In the genomic region with DNA sequence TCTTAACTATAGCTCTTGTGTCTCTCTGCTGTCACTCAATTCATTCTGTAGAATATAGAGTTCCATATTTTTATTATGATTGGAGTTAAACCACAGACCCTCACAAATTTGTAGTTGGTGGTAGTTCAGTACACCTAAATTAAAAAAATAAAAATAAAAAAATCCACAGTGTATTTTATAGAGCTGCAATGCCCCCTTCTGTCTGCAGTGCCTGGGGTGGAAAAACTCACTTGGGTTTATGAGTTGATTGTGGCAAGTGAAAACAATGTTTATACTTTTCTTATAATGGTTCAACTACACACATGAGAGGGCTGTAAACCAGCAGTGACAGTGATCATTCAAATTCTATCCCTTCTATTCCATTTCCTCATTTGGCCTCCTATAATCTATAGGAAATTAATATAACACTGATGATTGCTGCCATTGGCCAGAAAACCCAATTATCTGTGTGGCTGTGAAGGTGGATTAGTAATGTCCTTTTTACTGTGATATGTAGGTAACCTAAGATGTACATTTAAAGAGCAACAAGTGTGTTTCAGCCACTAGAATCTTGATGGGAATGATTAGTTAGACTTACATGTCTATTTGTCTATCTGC, we compare ENCODE assay signal across 10 cellular contexts.
DNase-seq lines count a peak whose midpoint lies in the region; ATAC-seq and TF ChIP-seq lines count a peak whose summit lies in the region.
"Had no signal": no experiment of that assay in that cellular context is flagged by ENCODE, and none has a peak within 500 bp of the region (broad histone marks: within the 10 kb centered on the region; RNA-seq: fewer than 3 reads in every experiment).

No MANE protein-coding gene starts in this region.

- DNase-seq in BJ (ENCODE audit: low read depth): no peak
- peak; percentile 38 for DNase-seq in colonic mucosa
- DNase-seq in mesendoderm: no peak
- no peak for DNase-seq in amygdala (lab: John Stamatoyannopoulos, UW)
- no peak for DNase-seq in activated CD4-positive, alpha-beta T cell treated with anti-CD3 and anti-CD28 coated beads for 1 hour
- no peak for DNase-seq in mucosa of gallbladder (ENCODE audit: low spot score)
- DNase-seq: activated effector memory CD4-positive, alpha-beta T cell treated with anti-CD3 and anti-CD28 coated beads, Interleukin-2, amount 50 U/mL, for 16 hours; GDM1 had no signal

- no peak overlapping the region for H3K4ac ChIP-seq in mesendoderm (ENCODE audit: low read depth, low read length)

- H3K79me2 ChIP-seq in mesendoderm (ENCODE audit: control insufficient read depth, insufficient read depth, low read length): no peaks in the 10 kb centered on the region

- H3K79me1 ChIP-seq in mesendoderm (ENCODE audit: low read length): no peaks in the 10 kb centered on the region

- peak overlapping the region; percentile 99 for H2BK15ac ChIP-seq in mesendoderm (replicated peaks; ENCODE audit: low read depth)

- TF ChIP-seq CTCF in BJ (IDR thresholded peaks at IDR 0.05; ENCODE audit: insufficient read depth, low read depth, low read length) (peak; percentile 71), LNCAP (IDR thresholded peaks at IDR 0.05) (peak; percentile 68), colonic mucosa (IDR thresholded peaks at IDR 0.05) (peak; percentile 39)

- ATAC-seq in HG03457 (IDR thresholded peaks at IDR 0.05; ENCODE audit: unreplicated experiment): no peak

- no peak overlapping the region for H3K4me3 ChIP-seq in BJ (ENCODE audit: low read depth, low read length)
- no peak overlapping the region for H3K4me3 ChIP-seq in colonic mucosa
- no peak overlapping the region for H3K4me3 ChIP-seq in mesendoderm (ENCODE audit: low read length)

- H3K56ac ChIP-seq in mesendoderm (ENCODE audit: low read length): no peak overlapping the region

- H3K18ac ChIP-seq in mesendoderm (ENCODE audit: low read length): no peak overlapping the region

- H4K5ac ChIP-seq in mesendoderm (ENCODE audit: low read length): no peak overlapping the region

- no peak overlapping the region for H2BK120ac ChIP-seq in mesendoderm (ENCODE audit: low read depth, low read length)

- H3K36me3 ChIP-seq in BJ (ENCODE audit: control insufficient read depth, insufficient read depth, low read length): no peaks in the 10 kb centered on the region
- H3K36me3 ChIP-seq in colonic mucosa: no peaks in the 10 kb centered on the region
- no peaks in the 10 kb centered on the region for H3K36me3 ChIP-seq in mesendoderm (ENCODE audit: control insufficient read depth, insufficient read depth, low read length)

- no peak overlapping the region for H4K8ac ChIP-seq in mesendoderm (ENCODE audit: low read depth, low read length)

- H2BK5ac ChIP-seq in mesendoderm (ENCODE audit: low read length): no peak overlapping the region

- CTCF ChIA-PET in BJ (lab: Yijun Ruan, JAX): interaction anchor here (0.6 to 5.0 kb wide), 9 partner anchors 10 to 1104 kb away, joined by 3 to 46 read pairs (median 3); no protein-coding TSS in a partner anchor

- POLR2A ChIA-PET in BJ (lab: Charles Lee): no interaction called here

- no peaks in the 10 kb centered on the region for H3K9me3 ChIP-seq in colonic mucosa

- no peak overlapping the region for H2AK5ac ChIP-seq in mesendoderm (ENCODE audit: low read length)

- no peak overlapping the region for H3K27ac ChIP-seq in colonic mucosa
- H3K27ac ChIP-seq in mesendoderm (ENCODE audit: low read depth, low read length): no peak overlapping the region

- no peak overlapping the region for H3K9ac ChIP-seq in colonic mucosa (ENCODE audit: low read depth in 2 of 2, low read length in 2 of 2)
- no peak overlapping the region for H3K9ac ChIP-seq in mesendoderm (ENCODE audit: low read length)

- no peak overlapping the region for H3K23ac ChIP-seq in mesendoderm (ENCODE audit: low read length)

- H3K4me1 ChIP-seq in colonic mucosa: no peaks in the 10 kb centered on the region
- H3K4me1 ChIP-seq in mesendoderm (ENCODE audit: control insufficient read depth, low read depth, low read length): peaks cover 4% of the 10 kb centered on the region

- intact Hi-C loops in colonic mucosa (cut with DNase I): loop anchor here (5.0 to 10.0 kb wide), 3 partner anchors 172 to 742 kb away; no protein-coding TSS in a partner anchor

- H3K27me3 ChIP-seq in BJ (ENCODE audit: control insufficient read depth, insufficient read depth, low read length) (no peaks in the 10 kb centered on the region), colonic mucosa (no peaks in the 10 kb centered on the region), mesendoderm (ENCODE audit: insufficient read depth, low read length, poor library complexity) (no peaks in the 10 kb centered on the region)

- H3K4me2 ChIP-seq in mesendoderm (ENCODE audit: low read length): no peak overlapping the region
